12 cellular contexts compared by ENCODE assay signal in genomic region chr3:52218026-52218425, GRCh38. TPM values are rescaled to one million over a fixed set of nuclear protein-coding genes. Genes with fewer than 3 reads are reported as not detected.
DNase-seq lines count a peak whose midpoint lies in the region; ATAC-seq and TF ChIP-seq lines count a peak whose summit lies in the region.
"Had no signal": no experiment of that assay in that cellular context is flagged by ENCODE, and none has a peak within 500 bp of the region (broad histone marks: within the 10 kb centered on the region; RNA-seq: fewer than 3 reads in every experiment).

No MANE protein-coding gene starts in this region.

- peaks cover 30% of the 10 kb centered on the region for H3K36me3 Mint-ChIP-seq in activated naive CD8-positive, alpha-beta T cell treated with anti-CD3 and anti-CD28 coated beads, Interleukin-2, amount 10 ng/mL, durations not matched to agents 7 days and 5 days

- H3K27me3 Mint-ChIP-seq in activated naive CD8-positive, alpha-beta T cell treated with anti-CD3 and anti-CD28 coated beads, Interleukin-2, amount 10 ng/mL, durations not matched to agents 7 days and 5 days: no peaks in the 10 kb centered on the region

- POLR2A ChIA-PET in activated naive CD8-positive, alpha-beta T cell treated with anti-CD3 and anti-CD28 coated beads, Interleukin-2, amount 10 ng/mL, durations not matched to agents 7 days and 5 days (lab: Charles Lee): interaction anchor here (0.6 to 5.2 kb wide), 7 partner anchors 8 to 1983 kb away, joined by 4 to 45 read pairs (median 5); partner anchors contain the start of genes ALAS1, GLYCTK and WDR82

- H3K27ac Mint-ChIP-seq in activated naive CD8-positive, alpha-beta T cell treated with anti-CD3 and anti-CD28 coated beads, Interleukin-2, amount 10 ng/mL, durations not matched to agents 7 days and 5 days: peak overlapping the region; percentile 93

- no peak for TF ChIP-seq CTCF in left ventricle myocardium inferior (IDR thresholded peaks at IDR 0.05; ENCODE audit: borderline replicate concordance)

- H3K9me3 ChIP-seq in left ventricle myocardium inferior (replicated peaks): no peaks in the 10 kb centered on the region
- no peaks in the 10 kb centered on the region for H3K9me3 ChIP-seq in muscle layer of duodenum (ENCODE audit: control insufficient read depth in 1 of 2, low read length in 2 of 2)

- 73% methylated on average over 3 of the region's 3 CpGs for WGBS in urinary bladder

- peak overlapping the region; percentile 87 for H3K4me3 Mint-ChIP-seq in activated naive CD8-positive, alpha-beta T cell treated with anti-CD3 and anti-CD28 coated beads, Interleukin-2, amount 10 ng/mL, durations not matched to agents 7 days and 5 days

- DNase-seq in left ventricle myocardium inferior (no peak), Right ventricle myocardium superior (no peak), NAMALWA (ENCODE audit: low spot score) (no peak), NCI-H2227 (lab: John Stamatoyannopoulos, UW; ENCODE audit: unreplicated experiment) (no peak)
- no peak for DNase-seq in activated naive CD8-positive, alpha-beta T cell treated with anti-CD3 and anti-CD28 coated beads, Interleukin-2, amount 10 ng/mL, durations not matched to agents 7 days and 5 days
- DNase-seq: central memory CD4-positive, alpha-beta T cell; foreskin fibroblast; NCI-H526 treated with DMSO at 0.1 percent for 48 hours had no signal

- no peak for ATAC-seq in Right ventricle myocardium superior (ENCODE audit: poor library complexity)
- ATAC-seq in activated naive CD8-positive, alpha-beta T cell treated with anti-CD3 and anti-CD28 coated beads, Interleukin-2, amount 10 ng/mL, durations not matched to agents 7 days and 5 days (ENCODE audit: low read depth): no peak
- no peak for ATAC-seq in HG02938 (IDR thresholded peaks at IDR 0.05; ENCODE audit: unreplicated experiment)

- no peaks in the 10 kb centered on the region for H3K9me3 Mint-ChIP-seq in activated naive CD8-positive, alpha-beta T cell treated with anti-CD3 and anti-CD28 coated beads, Interleukin-2, amount 10 ng/mL, durations not matched to agents 7 days and 5 days

- peaks cover 46% of the 10 kb centered on the region for H3K4me1 Mint-ChIP-seq in activated naive CD8-positive, alpha-beta T cell treated with anti-CD3 and anti-CD28 coated beads, Interleukin-2, amount 10 ng/mL, durations not matched to agents 7 days and 5 days

- peak overlapping the region; percentile 42 for H3K4me3 ChIP-seq in left ventricle myocardium inferior
- H3K4me3 ChIP-seq in muscle layer of duodenum (ENCODE audit: low read depth in 1 of 2, low read length in 2 of 2): no peak overlapping the region
- no peak overlapping the region for H3K4me3 ChIP-seq in urinary bladder (ENCODE audit: low read depth, low read length)
- H3K4me3 ChIP-seq: SK-N-MC had no signal

- H3K36me3 ChIP-seq in left ventricle myocardium inferior (peaks cover 30% of the 10 kb centered on the region), muscle layer of duodenum (ENCODE audit: control insufficient read depth in 1 of 2, insufficient read depth in 2 of 2, low read length in 2 of 2) (peaks cover 24 to 26% of the 10 kb centered on the region in 2 donors), urinary bladder (ENCODE audit: insufficient read depth) (peaks cover 1% of the 10 kb centered on the region)

- H3K27ac ChIP-seq in left ventricle myocardium inferior (replicated peaks) (peak overlapping the region; percentile 86), muscle layer of duodenum (ENCODE audit: low read length) (peak overlapping the region; percentile 87), urinary bladder (ENCODE audit: low read depth) (peak overlapping the region; percentile 79)
- H3K27ac ChIP-seq: SK-N-MC had no signal

- intact Hi-C loops in left ventricle myocardium inferior (cut with micrococcal nuclease) (loop anchor here (10.0 kb wide), 1 partner anchor 63 kb away; the partner anchor contains the start of gene POC1A), Right ventricle myocardium superior (cut with DNase I) (loop anchor here (10.0 kb wide), 1 partner anchor 63 kb away; the partner anchor contains the start of gene POC1A)

- peaks cover 70% of the 10 kb centered on the region for H3K4me1 ChIP-seq in left ventricle myocardium inferior
- peaks cover 9 to 26% of the 10 kb centered on the region in 2 donors for H3K4me1 ChIP-seq in muscle layer of duodenum (ENCODE audit: control insufficient read depth in 1 of 2, insufficient read depth in 2 of 2, low read length in 2 of 2)
- no peaks in the 10 kb centered on the region for H3K4me1 ChIP-seq in urinary bladder (ENCODE audit: insufficient read depth)

- no peaks in the 10 kb centered on the region for H3K27me3 ChIP-seq in left ventricle myocardium inferior (ENCODE audit: low read depth)
- H3K27me3 ChIP-seq in muscle layer of duodenum (ENCODE audit: low read depth, low read length): no peaks in the 10 kb centered on the region

RNA-seq across cellular contexts. Expression of gene TLR9, which starts 7.4 kb away (rescaled TPM):
- 0.66 TPM for total RNA-seq in left ventricle myocardium inferior
- total RNA-seq in Right ventricle myocardium superior: 0.32 TPM
- 1 to 10 TPM; 1.6 to 2.0 TPM for total RNA-seq in activated naive CD8-positive, alpha-beta T cell treated with anti-CD3 and anti-CD28 coated beads, Interleukin-2, amount 10 ng/mL, durations not matched to agents 7 days and 5 days
- total RNA-seq in urinary bladder: 0.11 TPM
- polyA plus RNA-seq in urinary bladder: 0.33 TPM

RNA-seq across cellular contexts. Expression of gene ALAS1, which starts 20.1 kb away (rescaled TPM):
- 180 TPM for total RNA-seq in left ventricle myocardium inferior
- total RNA-seq in Right ventricle myocardium superior: 160 TPM
- total RNA-seq in activated naive CD8-positive, alpha-beta T cell treated with anti-CD3 and anti-CD28 coated beads, Interleukin-2, amount 10 ng/mL, durations not matched to agents 7 days and 5 days: 10 to 100 TPM; 46.9 to 50.1 TPM
- 24.1 TPM for total RNA-seq in urinary bladder
- 56.7 TPM for polyA plus RNA-seq in urinary bladder

RNA-seq across cellular contexts. Expression of gene TWF2, which starts 20.9 kb away (rescaled TPM):
- total RNA-seq in left ventricle myocardium inferior (115 TPM), Right ventricle myocardium superior (131 TPM), urinary bladder (36.7 TPM)
- total RNA-seq in activated naive CD8-positive, alpha-beta T cell treated with anti-CD3 and anti-CD28 coated beads, Interleukin-2, amount 10 ng/mL, durations not matched to agents 7 days and 5 days: 100 to 1,000 TPM; 118 to 122 TPM
- polyA plus RNA-seq in urinary bladder: 75.3 TPM

RNA-seq across cellular contexts. Expression of gene PPM1M, which starts 27.5 kb away (rescaled TPM):
- total RNA-seq in left ventricle myocardium inferior: 9.2 TPM
- 8.4 TPM for total RNA-seq in Right ventricle myocardium superior
- total RNA-seq in activated naive CD8-positive, alpha-beta T cell treated with anti-CD3 and anti-CD28 coated beads, Interleukin-2, amount 10 ng/mL, durations not matched to agents 7 days and 5 days: 100 to 1,000 TPM; 101 to 105 TPM
- 12.3 TPM for total RNA-seq in urinary bladder
- 27.1 TPM for polyA plus RNA-seq in urinary bladder
